ENCODE assay signal across 18 cellular contexts in genomic region chr22:17782158-17782557, GRCh38. TPM values are rescaled to one million over a fixed set of nuclear protein-coding genes. Genes with fewer than 3 reads are reported as not detected.
A peak's percentile ranks its signal among the peaks of the same experiment; 100 is the strongest.
DNase-seq lines count a peak whose midpoint lies in the region; ATAC-seq and TF ChIP-seq lines count a peak whose summit lies in the region.
"Had no signal": no experiment of that assay in that cellular context is flagged by ENCODE, and none has a peak within 500 bp of the region (broad histone marks: within the 10 kb centered on the region; RNA-seq: fewer than 3 reads in every experiment).

No MANE protein-coding gene starts in this region.

- H3K4me1 ChIP-seq in SK-N-SH (ENCODE audit: control insufficient read depth in 1 of 2, insufficient read depth in 2 of 2, low read depth in 1 of 2, low read length in 1 of 2) (peaks cover 12 to 34% of the 10 kb centered on the region in 2 experiments; a peak in 3 of 4 replicates), foreskin keratinocyte (peaks cover 14% of the 10 kb centered on the region), smooth muscle cell (ENCODE audit: low read depth) (peaks cover 9% of the 10 kb centered on the region)

- 95% methylated on average over 11 of the region's 13 CpGs for WGBS in SK-N-SH (ENCODE audit: low lambda C conversion rate)
- 93% methylated on average over 13 of the region's 13 CpGs for WGBS in smooth muscle cell (ENCODE audit: low lambda C conversion rate)

- H3K79me2 ChIP-seq in SK-N-SH (ENCODE audit: insufficient read depth) = no peaks in the 10 kb centered on the region
- no peaks in the 10 kb centered on the region for H3K79me2 ChIP-seq in smooth muscle cell (ENCODE audit: low read depth)
- H3K79me2 ChIP-seq: hepatocyte had no signal

- H3K4me2 ChIP-seq in SK-N-SH = peak overlapping the region; percentile 44; the same call in 1 of the 2 replicates
- H3K4me2 ChIP-seq in smooth muscle cell = peak overlapping the region; percentile 49
- H3K4me2 ChIP-seq: hepatocyte had no signal

- H3K4me3 ChIP-seq in SK-N-SH (ENCODE audit: low read depth in 2 of 2, low read length in 1 of 2) (no peak overlapping the region), smooth muscle cell (no peak overlapping the region)
- H3K4me3 ChIP-seq: hepatocyte, mucosa of descending colon had no signal

- H3K27ac ChIP-seq in SK-N-SH (ENCODE audit: low read depth in 2 of 2, low read length in 1 of 2) (peak overlapping the region in 1 of 2 experiments; percentile 51; a peak in 2 of 4 replicates), RWPE1 (peak overlapping the region; percentile 62), foreskin keratinocyte (peak overlapping the region; percentile 58), smooth muscle cell (ENCODE audit: low read depth) (peak overlapping the region; percentile 85)
- H3K27ac ChIP-seq: 22Rv1, C4-2B, hepatocyte had no signal

- H3K9me3 ChIP-seq in SK-N-SH = no peaks in the 10 kb centered on the region
- H3K9me3 ChIP-seq in smooth muscle cell (replicated peaks; ENCODE audit: low read depth) = no peaks in the 10 kb centered on the region
- H3K9me3 ChIP-seq: mucosa of descending colon had no signal

- H2AFZ ChIP-seq in SK-N-SH (ENCODE audit: low read depth) = no peak overlapping the region
- no peak overlapping the region for H2AFZ ChIP-seq in smooth muscle cell (ENCODE audit: low read depth)
- H2AFZ ChIP-seq: hepatocyte had no signal

- CTCF ChIA-PET in SK-N-SH (lab: Yijun Ruan, JAX) (interaction anchor here (0.9 kb wide), 2 partner anchors 28 to 30 kb away, joined by 3 read pairs; no protein-coding TSS in a partner anchor), RWPE1 (lab: Yijun Ruan, JAX) (no interaction called here)

- H3F3A ChIP-seq in SK-N-SH (replicated peaks; ENCODE audit: insufficient read depth) (no peaks in the 10 kb centered on the region), smooth muscle cell (ENCODE audit: low read depth) (no peaks in the 10 kb centered on the region)

- TF ChIP-seq RAD21 in SK-N-SH (IDR thresholded peaks at IDR 0.05; ENCODE audit: low read length) = no peak

- no peak for TF ChIP-seq EP300 in SK-N-SH (IDR thresholded peaks at IDR 0.05; ENCODE audit: borderline replicate concordance in 1 of 2, low read depth in 1 of 2, low read length in 1 of 2)

- H3K27me3 ChIP-seq in SK-N-SH (ENCODE audit: insufficient read depth) = no peaks in the 10 kb centered on the region
- peaks cover 2% of the 10 kb centered on the region for H3K27me3 ChIP-seq in foreskin keratinocyte
- no peaks in the 10 kb centered on the region for H3K27me3 ChIP-seq in smooth muscle cell (ENCODE audit: low read depth)
- H3K27me3 ChIP-seq: hepatocyte had no signal

- POLR2A ChIA-PET in SK-N-SH (lab: Yijun Ruan, JAX) = no interaction called here
- POLR2A ChIA-PET in RWPE1 (lab: Yijun Ruan, JAX; ENCODE audit: low non-redundant PET) = no interaction called here

- no peak for DNase-seq in SK-N-SH
- DNase-seq in RWPE1 (ENCODE audit: low spot score) = no peak
- no peak for DNase-seq in foreskin keratinocyte
- DNase-seq in smooth muscle cell (lab: John Stamatoyannopoulos, UW; ENCODE audit: unreplicated experiment) = no peak
- DNase-seq in H4 (ENCODE audit: low spot score) = no peak
- DNase-seq: caudate nucleus, left ventricle myocardium superior, NCI-H1092, NCI-H2029, NCI-H748 treated with DMSO at 0.1 percent for 48 hours had no signal

- H3K9ac ChIP-seq in SK-N-SH = no peak overlapping the region
- H3K9ac ChIP-seq in smooth muscle cell (ENCODE audit: low read depth) = peak overlapping the region; percentile 63

- TF ChIP-seq CTCF in SK-N-SH (IDR thresholded peaks at IDR 0.05) = no peak
- TF ChIP-seq CTCF in RWPE1 (conservative IDR thresholded peaks at IDR 0.05; ENCODE audit: low read depth) = no peak
- TF ChIP-seq CTCF in foreskin keratinocyte (conservative IDR thresholded peaks at IDR 0.05) = no peak
- TF ChIP-seq CTCF in smooth muscle cell (IDR thresholded peaks at IDR 0.05; ENCODE audit: borderline replicate concordance, insufficient read depth, poor library complexity, severe bottlenecking) = no peak

- H4K20me1 ChIP-seq in SK-N-SH (ENCODE audit: insufficient read depth) (no peaks in the 10 kb centered on the region), smooth muscle cell (ENCODE audit: low read depth) (no peaks in the 10 kb centered on the region)

- no peaks in the 10 kb centered on the region for H3K9me2 ChIP-seq in SK-N-SH

- no peak for ATAC-seq in SK-N-SH treated with all-trans-retinoic acid at 6 μM for 48 hours
- no peak for ATAC-seq in foreskin keratinocyte
- no peak for ATAC-seq in GM18858 (IDR thresholded peaks at IDR 0.05; ENCODE audit: unreplicated experiment)
- no peak for ATAC-seq in GM21825 (IDR thresholded peaks at IDR 0.05; ENCODE audit: unreplicated experiment)
- ATAC-seq: left ventricle myocardium superior, Right ventricle myocardium inferior had no signal

- H3K36me3 ChIP-seq in SK-N-SH (replicated peaks in 1 of 2; ENCODE audit: control insufficient read depth in 1 of 2, insufficient read depth in 2 of 2, low read length in 1 of 2) (no peaks in the 10 kb centered on the region), smooth muscle cell (ENCODE audit: low read depth) (no peaks in the 10 kb centered on the region)

TF ChIP-seq in SK-N-SH, 30 proteins besides CTCF, POLR2A, EP300 and RAD21 (continues in another document):
- TF ChIP-seq GABPA (IDR thresholded peaks at IDR 0.05; ENCODE audit: low read depth) (no peak), USF1 (IDR thresholded peaks at IDR 0.05; ENCODE audit: borderline replicate concordance, low read depth) (no peak), POLR2AphosphoS5 (IDR thresholded peaks at IDR 0.05; ENCODE audit: low read depth, low read length) (no peak), RXRA (IDR thresholded peaks at IDR 0.05; ENCODE audit: borderline replicate concordance, low read depth) (no peak), IRF3 (IDR thresholded peaks at IDR 0.05; ENCODE audit: low read depth, low read length) (no peak), MAX (IDR thresholded peaks at IDR 0.05; ENCODE audit: low read depth) (no peak), RCOR1 (IDR thresholded peaks at IDR 0.05; ENCODE audit: low read length) (no peak), JUND (IDR thresholded peaks at IDR 0.05) (no peak), TCF12 (IDR thresholded peaks at IDR 0.05) (no peak)

TF ChIP-seq in SK-N-SH treated with all-trans-retinoic acid at 6 μM for 48 hours, 23 proteins besides CTCF, POLR2A, EP300 and RAD21 (continues in another document):
- TF ChIP-seq ISL1 (CRISPR knock-in tag; IDR thresholded peaks at IDR 0.05) = no peak
- TF ChIP-seq CSRNP3 (CRISPR knock-in tag; IDR thresholded peaks at IDR 0.05) = no peak
- TF ChIP-seq ZC3H10 (CRISPR knock-in tag; IDR thresholded peaks at IDR 0.05) = no peak
- TF ChIP-seq SNAI2 (CRISPR knock-in tag; IDR thresholded peaks at IDR 0.05) = no peak
- no peak for TF ChIP-seq ARNTL (CRISPR knock-in tag; IDR thresholded peaks at IDR 0.05; ENCODE audit: borderline replicate concordance, low read depth)
- no peak for TF ChIP-seq GLIS3 (CRISPR knock-in tag; IDR thresholded peaks at IDR 0.05)
- no peak for TF ChIP-seq CREB5 (CRISPR knock-in tag; IDR thresholded peaks at IDR 0.05; ENCODE audit: low read depth)
- TF ChIP-seq ESRRG (CRISPR knock-in tag; IDR thresholded peaks at IDR 0.05) = no peak
- TF ChIP-seq TCF4 (CRISPR knock-in tag; IDR thresholded peaks at IDR 0.05; ENCODE audit: borderline replicate concordance) = no peak
- no peak for TF ChIP-seq BACH2 (CRISPR knock-in tag; IDR thresholded peaks at IDR 0.05; ENCODE audit: borderline replicate concordance)
- no peak for TF ChIP-seq PATZ1 (CRISPR knock-in tag; IDR thresholded peaks at IDR 0.05; ENCODE audit: borderline replicate concordance)

RNA-seq across cellular contexts. Expression of gene BID, which starts 7.9 kb away (rescaled TPM):
- polyA plus RNA-seq in SK-N-SH (2012; rRNA removed) (109 and 139 TPM in 2 replicates), foreskin keratinocyte (53.1 and 57.5 TPM in 2 replicates), smooth muscle cell (23.3 and 26.9 TPM in 2 replicates)
- 74.7 and 105 TPM in 2 replicates for polyA plus RNA-seq in SK-N-SH (2012; cell fraction: cytosol; rRNA removed)
- polyA plus RNA-seq in SK-N-SH (2012; cell fraction: nucleus; rRNA removed) = 86.6 and 146 TPM in 2 replicates
- total RNA-seq in foreskin keratinocyte (37.0 and 43.1 TPM in 2 replicates), smooth muscle cell (6.8 and 8.1 TPM in 2 replicates)
- 56.2 and 58.6 TPM in 2 replicates for total RNA-seq in H4 (2014; rRNA removed; shearing (Covaris generic))
